ENCODE assay signal across 8 cellular contexts in the genomic region with DNA sequence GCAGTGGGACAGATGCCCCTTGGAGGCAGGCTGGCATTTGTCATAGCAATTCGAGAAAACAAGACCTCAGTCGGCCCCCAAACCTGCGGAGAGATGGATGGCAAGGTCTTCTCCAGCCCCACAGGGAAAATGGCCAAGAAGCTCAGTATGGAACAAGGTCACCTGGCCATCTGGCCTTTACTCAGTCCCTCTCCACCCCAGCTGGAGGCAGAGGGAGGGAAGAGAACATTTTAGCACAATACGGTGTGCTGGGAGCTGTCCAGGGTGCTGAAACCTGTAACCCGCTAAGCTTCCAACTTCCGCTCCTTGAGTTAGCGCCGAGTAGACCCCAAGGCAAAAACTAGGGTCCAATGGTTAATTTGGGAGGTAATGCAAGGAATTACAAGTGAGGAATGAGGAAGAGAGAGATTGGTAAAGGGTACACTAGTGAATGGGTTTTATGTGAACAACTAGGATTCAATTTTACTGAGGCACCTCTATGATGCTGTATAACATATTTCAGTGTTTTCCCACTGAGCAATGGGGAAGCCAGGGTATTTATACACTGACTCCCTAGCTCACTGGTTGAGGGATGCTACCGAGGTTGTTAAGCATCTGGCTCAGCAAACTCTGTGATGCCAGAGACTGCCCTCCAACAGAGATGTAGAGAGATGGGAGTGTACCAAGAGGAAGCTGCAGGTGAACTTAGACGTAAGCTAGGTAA.
DNase-seq lines count a peak whose midpoint lies in the region; ATAC-seq, FAIRE-seq and TF ChIP-seq lines count a peak whose summit lies in the region.
"Had no signal": no experiment of that assay in that cellular context is flagged by ENCODE, and none has a peak within 500 bp of the region (broad histone marks: within the 10 kb centered on the region; RNA-seq: fewer than 3 reads in every experiment).

No MANE protein-coding gene starts in this region.

- H3K4me1 ChIP-seq in ovary (ENCODE audit: insufficient read depth): no peaks in the 10 kb centered on the region

- TF ChIP-seq POLR2A in ovary (IDR thresholded peaks at IDR 0.05): no peak

- intact Hi-C loops in ovary (cut with DNase I): no loop called here

- no peaks in the 10 kb centered on the region for H3K27me3 ChIP-seq in bronchial epithelial cell (ENCODE audit: control insufficient read depth, insufficient read depth, low read length)
- H3K27me3 ChIP-seq in ovary: no peaks in the 10 kb centered on the region

- ATAC-seq in HG03439 (IDR thresholded peaks at IDR 0.05; ENCODE audit: unreplicated experiment) (no peak), HG03025 (IDR thresholded peaks at IDR 0.05; ENCODE audit: low FRiP score, unreplicated experiment) (no peak)
- ATAC-seq: Panc1 had no signal

- TF ChIP-seq CTCF in bronchial epithelial cell (IDR thresholded peaks at IDR 0.05; ENCODE audit: insufficient read depth, low read length, severe bottlenecking) (no peak), ovary (IDR thresholded peaks at IDR 0.05) (no peak)

- no peak overlapping the region for H3K27ac ChIP-seq in ovary

- DNase-seq in HS-27A (ENCODE audit: low read depth) (peak; percentile 5), T-helper 9 cell (peak; percentile 47), bronchial epithelial cell (ENCODE audit: low read depth) (peak; percentile 8), ovary (peak in 3 of 5 donors; percentile 11 to 33 (median 17)), NCI-H2081 (lab: John Stamatoyannopoulos, UW) (no peak)

- H3K9me3 ChIP-seq in ovary: no peaks in the 10 kb centered on the region

- H3K36me3 ChIP-seq in bronchial epithelial cell (ENCODE audit: control insufficient read depth, insufficient read depth, low read length) (no peaks in the 10 kb centered on the region), ovary (no peaks in the 10 kb centered on the region)

- FAIRE-seq in bronchial epithelial cell (lab: Jason Lieb, UNC): no peak

- WGBS in ovary, 3 donors: 33 to 42% (median 37%) methylated on average over 10 of the region's 10 CpGs

- no peak for TF ChIP-seq EP300 in ovary (IDR thresholded peaks at IDR 0.05)

- H3K4me3 ChIP-seq in bronchial epithelial cell (ENCODE audit: low read depth, low read length) (no peak overlapping the region), ovary (no peak overlapping the region)

Comparison
In these comparisons a context has a peak if more than half of its experiments do, and no peak if none do; other contexts are left out.
1. DNase-seq: peak in HS-27A (single experiment), T-helper 9 cell (single experiment), bronchial epithelial cell (single experiment) and ovary (3 of 5); none in NCI-H2081 (0 of 2).